Comparison of ENCODE assay signal across 17 cellular contexts in genomic region chr12:89486231-89486630, GRCh38. TPM values are rescaled to one million over a fixed set of nuclear protein-coding genes. Genes with fewer than 3 reads are reported as not detected.
DNase-seq lines count a peak whose midpoint lies in the region; ATAC-seq, FAIRE-seq and TF ChIP-seq lines count a peak whose summit lies in the region.
"Had no signal": no experiment of that assay in that cellular context is flagged by ENCODE, and none has a peak within 500 bp of the region (broad histone marks: within the 10 kb centered on the region; RNA-seq: fewer than 3 reads in every experiment).

No MANE protein-coding gene starts in this region.

- H3K9me2 ChIP-seq in GM23338 (ENCODE audit: insufficient read depth) = no peaks in the 10 kb centered on the region

- H3K4ac ChIP-seq in H1 (replicated peaks; ENCODE audit: insufficient read length, low read depth, low read length) = no peak overlapping the region

- H3K9ac ChIP-seq in H1 (replicated peaks in 1 of 4; ENCODE audit: extremely low read depth in 1 of 4, low read depth in 3 of 4, low read length in 3 of 4) (no peak overlapping the region), kidney (ENCODE audit: low read length in 2 of 2) (no peak overlapping the region)
- H3K9ac ChIP-seq: BLaER1 treated with 17β-estradiol and CSF1 and Interleukin-3, amounts not matched to agents 10 nM and 100 nM had no signal

- 64% methylated on average over 3 of the region's 3 CpGs; no CpG with 5 or more reads in 1 of the 2 experiments for WGBS in H1 (ENCODE audit: extremely low coverage in 1 of 2, insufficient coverage in 1 of 2, insufficient read length in 1 of 2, insufficient replicate concordance in 2 of 2, low coverage in 1 of 2, low lambda C conversion rate in 2 of 2, missing lambda C conversion rate in 1 of 2), 2 experiments

- H3K4me1 ChIP-seq in GM23338 (ENCODE audit: insufficient read depth) = peaks cover 7% of the 10 kb centered on the region
- no peaks in the 10 kb centered on the region; a peak in 1 of 7 replicates for H3K4me1 ChIP-seq in H1 (replicated peaks in 1 of 4; ENCODE audit: control insufficient read depth in 3 of 4, insufficient read depth in 4 of 4, low read length in 3 of 4)
- peaks cover 0 to 3% of the 10 kb centered on the region in 2 donors for H3K4me1 ChIP-seq in kidney (ENCODE audit: control insufficient read depth in 1 of 2, insufficient read depth in 1 of 2, low read depth in 1 of 2, low read length in 2 of 2)

- H3K79me1 ChIP-seq in H1 (ENCODE audit: low read depth, low read length) = no peaks in the 10 kb centered on the region

- H3K23ac ChIP-seq in H1 (ENCODE audit: insufficient read length) = no peak overlapping the region

- H4K91ac ChIP-seq in H1 (replicated peaks; ENCODE audit: insufficient read length, low read length) = no peak overlapping the region

- ATAC-seq in GM23338 (peak; percentile 66), T-helper 17 cell (no peak)

- no peak overlapping the region for H4K8ac ChIP-seq in H1 (ENCODE audit: extremely low read depth, insufficient read depth, low read length)

- H3K4me2 ChIP-seq in GM23338 = no peak overlapping the region
- no peak overlapping the region; a peak in 1 of 4 replicates for H3K4me2 ChIP-seq in H1 (ENCODE audit: insufficient read depth in 1 of 2, low read depth in 2 of 2, low read length in 2 of 2)
- H3K4me2 ChIP-seq: BLaER1 treated with 17β-estradiol and CSF1 and Interleukin-3, amounts not matched to agents 10 nM and 100 nM had no signal

- H3K27ac Mint-ChIP-seq in GM23338 = peak overlapping the region; percentile 3; the same call in 1 of the 2 replicates
- peak overlapping the region; percentile 39 for H3K27ac Mint-ChIP-seq in T-helper 17 cell
- H3K27ac Mint-ChIP-seq in progenitor cell of endocrine pancreas = peak overlapping the region; percentile 39
- H3K27ac Mint-ChIP-seq: CD4-positive, alpha-beta T cell had no signal

- H2BK12ac ChIP-seq in H1 (ENCODE audit: low read depth, low read length) = no peak overlapping the region

- H3K18ac ChIP-seq in H1 (ENCODE audit: extremely low read depth, low read length) = no peak overlapping the region

- no peak; a peak in 1 of 4 replicates for TF ChIP-seq CTCF in GM23338 (conservative IDR thresholded peaks at IDR 0.05; ENCODE audit: low read depth in 2 of 2)
- TF ChIP-seq CTCF in H1 (IDR thresholded peaks at IDR 0.05; ENCODE audit: control extremely low read depth in 1 of 3, insufficient read depth in 1 of 3, low read depth in 1 of 3, low read length in 3 of 3) = no peak
- no peak for TF ChIP-seq CTCF in progenitor cell of endocrine pancreas (IDR thresholded peaks at IDR 0.05; ENCODE audit: unreplicated experiment)
- TF ChIP-seq CTCF in kidney (IDR thresholded peaks at IDR 0.05; ENCODE audit: borderline replicate concordance, extremely low read depth, insufficient read depth) = no peak

- H2BK120ac ChIP-seq in H1 (replicated peaks; ENCODE audit: low read depth, low read length) = no peak overlapping the region

- H4K5ac ChIP-seq in H1 (ENCODE audit: insufficient read length, low read depth, low read length) = no peak overlapping the region

- no peaks in the 10 kb centered on the region for H3K9me3 Mint-ChIP-seq in GM23338
- no peaks in the 10 kb centered on the region for H3K9me3 Mint-ChIP-seq in progenitor cell of endocrine pancreas (ENCODE audit: low read depth)
- H3K9me3 Mint-ChIP-seq: CD4-positive, alpha-beta T cell had no signal

- H3K56ac ChIP-seq in H1 (replicated peaks; ENCODE audit: insufficient read length, low read depth, low read length) = no peak overlapping the region

- no peak overlapping the region for H2AFZ ChIP-seq in GM23338
- H2AFZ ChIP-seq in H1 (ENCODE audit: low read length) = no peak overlapping the region

- no peak overlapping the region for H2BK15ac ChIP-seq in H1 (ENCODE audit: low read length)

- no peaks in the 10 kb centered on the region for H3K79me2 ChIP-seq in GM23338 (replicated peaks; ENCODE audit: insufficient read depth)
- no peaks in the 10 kb centered on the region for H3K79me2 ChIP-seq in H1 (ENCODE audit: control insufficient read depth in 1 of 2, insufficient read depth in 2 of 2, low read length in 2 of 2)

- H3K36me3 Mint-ChIP-seq in GM23338 (ENCODE audit: low read depth) (no peaks in the 10 kb centered on the region), T-helper 17 cell (ENCODE audit: low read depth) (peaks cover 11% of the 10 kb centered on the region), progenitor cell of endocrine pancreas (ENCODE audit: insufficient read depth) (peaks cover 18% of the 10 kb centered on the region)

- H4K20me1 ChIP-seq in GM23338 (replicated peaks; ENCODE audit: insufficient read depth) (no peaks in the 10 kb centered on the region), H1 (replicated peaks in 1 of 2; ENCODE audit: control insufficient read depth in 1 of 2, insufficient read depth in 2 of 2, low read length in 2 of 2) (no peaks in the 10 kb centered on the region)

- H2BK5ac ChIP-seq in H1 (ENCODE audit: low read depth, low read length) = no peak overlapping the region

- H3K14ac ChIP-seq in H1 (ENCODE audit: insufficient read length) = no peak overlapping the region

- POLR2A ChIA-PET in H1 (lab: Charles Lee; ENCODE audit: partially characterized antibody) = interaction anchor here (0.8 kb wide), 1 partner anchor 19 kb away, joined by 3 read pairs; no protein-coding TSS in a partner anchor

- no peak for DNase-seq in GM23338 (ENCODE audit: low spot score)
- no peak for DNase-seq in T-helper 17 cell
- no peak for DNase-seq in H1 (ENCODE audit: low read depth in 1 of 2, low spot score in 2 of 2)
- no peak for DNase-seq in progenitor cell of endocrine pancreas (ENCODE audit: low spot score, unreplicated experiment)
- no peak for DNase-seq in cortex of kidney (lab: John Stamatoyannopoulos, UW)
- no peak for DNase-seq in DMS53 treated with DMSO at 0.1 percent for 48 hours (lab: John Stamatoyannopoulos, UW; ENCODE audit: unreplicated experiment)
- DNase-seq in kidney = no peak
- DNase-seq: ACHN; Calu3; CD4-positive, alpha-beta T cell; DMS79 treated with DMSO at 0.1 percent for 48 hours; EL; IMR-90 had no signal

- H3K27me3 ChIP-seq in GM23338 (ENCODE audit: insufficient read depth) = no peaks in the 10 kb centered on the region
- H3K27me3 ChIP-seq in H1 (replicated peaks in 1 of 4; ENCODE audit: control insufficient read depth in 3 of 4, extremely low read depth in 1 of 4, insufficient read depth in 3 of 4, low read length in 3 of 4) = no peaks in the 10 kb centered on the region
- H3K27me3 ChIP-seq: BLaER1 treated with 17β-estradiol and CSF1 and Interleukin-3, amounts not matched to agents 10 nM and 100 nM had no signal

- FAIRE-seq in H1 (lab: Jason Lieb, UNC) (no peak), kidney (lab: Jason Lieb, UNC) (no peak)
- FAIRE-seq: G401.6, GM12891, H54 had no signal

- H3K9me3 ChIP-seq in T-helper 17 cell (ENCODE audit: control insufficient read depth, low read length, poor library complexity, severe bottlenecking) = no peaks in the 10 kb centered on the region
- H3K9me3 ChIP-seq in H1 (ENCODE audit: insufficient read depth in 2 of 2, low read depth in 1 of 2, low read length in 1 of 2) = no peaks in the 10 kb centered on the region
- no peaks in the 10 kb centered on the region for H3K9me3 ChIP-seq in kidney (ENCODE audit: control insufficient read depth in 1 of 2, low read length in 2 of 2)
- H3K9me3 ChIP-seq: BLaER1 treated with 17β-estradiol and CSF1 and Interleukin-3, amounts not matched to agents 10 nM and 100 nM had no signal

- H3F3A ChIP-seq in GM23338 (replicated peaks; ENCODE audit: low read depth) = no peaks in the 10 kb centered on the region

- TF ChIP-seq RAD21 in H1 (IDR thresholded peaks at IDR 0.05 in 1 of 2, conservative IDR thresholded peaks at IDR 0.05 in 1 of 2; ENCODE audit: low read depth in 2 of 2, low read length in 2 of 2) = no peak

- H3K36me3 ChIP-seq in GM23338 (ENCODE audit: insufficient read depth) (no peaks in the 10 kb centered on the region), H1 (ENCODE audit: control insufficient read depth in 2 of 4, insufficient read depth in 4 of 4, low read length in 3 of 4) (0 out of 8 replicates have a peak, but pooled peaks cover 0 to 3% (median 0%) of the 10 kb centered on the region in 4 experiments), kidney (ENCODE audit: control insufficient read depth in 1 of 2, insufficient read depth in 2 of 2, low read length in 2 of 2) (peaks cover 0 to 2% of the 10 kb centered on the region in 2 donors)

- H3K27me3 Mint-ChIP-seq in GM23338 (ENCODE audit: insufficient read depth, low read depth, poor library complexity) = no peaks in the 10 kb centered on the region
- no peaks in the 10 kb centered on the region for H3K27me3 Mint-ChIP-seq in T-helper 17 cell
- no peaks in the 10 kb centered on the region for H3K27me3 Mint-ChIP-seq in progenitor cell of endocrine pancreas
- H3K27me3 Mint-ChIP-seq: CD4-positive, alpha-beta T cell had no signal

- intact Hi-C loops in kidney (cut with DNase I) = no loop called here

- CTCF ChIA-PET in H1 (lab: Charles Lee; ENCODE audit: partially characterized antibody) = interaction anchor here (0.7 to 5.3 kb wide), 9 partner anchors 8 to 593 kb away, joined by 3 to 23 read pairs (median 4); no protein-coding TSS in a partner anchor

- TF ChIP-seq POLR2A in H1 (IDR thresholded peaks at IDR 0.05; ENCODE audit: control extremely low read depth in 1 of 2, low read depth in 2 of 2, low read length in 2 of 2) = no peak

- H3K4me3 Mint-ChIP-seq in GM23338 (no peak overlapping the region), T-helper 17 cell (no peak overlapping the region), progenitor cell of endocrine pancreas (ENCODE audit: low read depth) (no peak overlapping the region)
- H3K4me3 Mint-ChIP-seq: CD4-positive, alpha-beta T cell had no signal

- no peak overlapping the region for H3K4me3 ChIP-seq in GM23338
- no peak overlapping the region for H3K4me3 ChIP-seq in H1 (ENCODE audit: extremely low read depth in 1 of 4, insufficient read depth in 2 of 4, low read depth in 3 of 4, low read length in 4 of 4)
- no peak overlapping the region for H3K4me3 ChIP-seq in kidney (ENCODE audit: low read length in 2 of 2)
- H3K4me3 ChIP-seq: BLaER1 treated with 17β-estradiol and CSF1 and Interleukin-3, amounts not matched to agents 10 nM and 100 nM had no signal

- TF ChIP-seq EP300 in H1 (IDR thresholded peaks at IDR 0.05; ENCODE audit: borderline replicate concordance in 1 of 2, low read depth in 2 of 2, low read length in 2 of 2) = no peak

- 0 out of 2 replicates have a peak overlapping the region, but pooled peaks have one; percentile 42 for H2AK5ac ChIP-seq in H1 (ENCODE audit: low read depth, low read length)

- H3K27ac ChIP-seq in GM23338 (ENCODE audit: low read depth) = peak overlapping the region; percentile 70; the same call in 1 of the 2 replicates
- no peak overlapping the region for H3K27ac ChIP-seq in H1 (ENCODE audit: low read depth, low read length)
- no peak overlapping the region for H3K27ac ChIP-seq in kidney (ENCODE audit: low read depth in 2 of 2, low read length in 2 of 2)
- H3K27ac ChIP-seq: BLaER1 treated with 17β-estradiol and CSF1 and Interleukin-3, amounts not matched to agents 10 nM and 100 nM had no signal

- H2BK20ac ChIP-seq in H1 (ENCODE audit: low read length) = no peak overlapping the region

- no peaks in the 10 kb centered on the region for H3K23me2 ChIP-seq in H1 (ENCODE audit: low read depth, low read length)

- H3K4me1 Mint-ChIP-seq in GM23338 (peaks cover 7% of the 10 kb centered on the region), T-helper 17 cell (peaks cover 18% of the 10 kb centered on the region), progenitor cell of endocrine pancreas (ENCODE audit: low read depth) (peaks cover 2% of the 10 kb centered on the region)

RNA-seq across cellular contexts. Expression of gene GALNT4, which starts 38.4 kb away (rescaled TPM):
- total RNA-seq in GM23338 (2014; rRNA removed; shearing (Covaris generic)) = 2.4 and 3.0 TPM in 2 replicates
- polyA plus RNA-seq in GM23338 (2016; fragmentation: Nextera tagmentation; extraction: Ambion mirVana) (1.1 TPM in 1 of 2 replicates, not detected in the other), H1 (2011; rRNA removed) (0.31 and 0.45 TPM in 2 replicates), kidney (ENCODE audit: insufficient read depth, low read depth, low replicate concordance) (2.6 TPM)
- total RNA-seq in T-helper 17 cell (10 to 100 TPM in 1 of 2 donors, 1 to 10 TPM in 1; 9.0 to 13.2 TPM), progenitor cell of endocrine pancreas (25.7 and 27.9 TPM in 2 replicates), kidney (14.4 TPM)
- total RNA-seq in H1 (2021; fragmentation: NEBNext Ultra II Directional; extraction: Animal tissue kit (Norgen Biotek cat#: 25700)) = 3.3 and 3.6 TPM in 2 replicates
- polyA plus RNA-seq in H1 (2011; cell fraction: cytosol; rRNA removed) = 0.66 TPM
- 0.41 TPM for polyA plus RNA-seq in H1 (2011; cell fraction: nucleus; rRNA removed)
- 0.88 to 1.8 TPM (median 1.0 TPM) in 4 replicates for polyA plus RNA-seq in H1 (2012, experiment 1 of 2)
- polyA plus RNA-seq in H1 (2012, experiment 2 of 2) = 0.14 TPM
- 1.9 TPM for polyA plus RNA-seq in H1 (2013, experiment 1 of 2)
- polyA plus RNA-seq in H1 (2013, experiment 2 of 2) = 2.1 TPM
- 0.49 and 1.3 TPM in 2 replicates for polyA minus RNA-seq in H1 (2011; rRNA and poly(A)+ RNA removed)
- polyA minus RNA-seq in H1 (2011; cell fraction: cytosol; rRNA and poly(A)+ RNA removed) = 0.73 TPM
- 3.4 TPM for polyA minus RNA-seq in H1 (2011; cell fraction: nucleus; rRNA and poly(A)+ RNA removed)

RNA-seq across cellular contexts. Expression of gene POC1B, which starts 39.6 kb away (rescaled TPM):
- 17.2 and 17.5 TPM in 2 replicates for total RNA-seq in GM23338 (2014; rRNA removed; shearing (Covaris generic))
- polyA plus RNA-seq in GM23338 (2016; fragmentation: Nextera tagmentation; extraction: Ambion mirVana) (9.0 and 11.8 TPM in 2 replicates), H1 (2011; rRNA removed) (5.0 and 7.5 TPM in 2 replicates), kidney (ENCODE audit: insufficient read depth, low read depth, low replicate concordance) (11.7 TPM)
- total RNA-seq in T-helper 17 cell (10 to 100 TPM; 18.2 to 22.0 TPM), progenitor cell of endocrine pancreas (32.0 and 34.4 TPM in 2 replicates), kidney (16.7 TPM)
- total RNA-seq in H1 (2021; fragmentation: NEBNext Ultra II Directional; extraction: Animal tissue kit (Norgen Biotek cat#: 25700)) = 13.3 and 16.3 TPM in 2 replicates
- 7.9 TPM for polyA plus RNA-seq in H1 (2011; cell fraction: cytosol; rRNA removed)
- polyA plus RNA-seq in H1 (2011; cell fraction: nucleus; rRNA removed) = 9.0 TPM
- 6.9 to 10.5 TPM (median 7.9 TPM) in 4 replicates for polyA plus RNA-seq in H1 (2012, experiment 1 of 2)
- polyA plus RNA-seq in H1 (2012, experiment 2 of 2) = 1.4 TPM
- 12.9 TPM for polyA plus RNA-seq in H1 (2013, experiment 1 of 2)
- 12.1 TPM for polyA plus RNA-seq in H1 (2013, experiment 2 of 2)
- polyA minus RNA-seq in H1 (2011; rRNA and poly(A)+ RNA removed) = 11.9 and 21.7 TPM in 2 replicates
- 9.8 TPM for polyA minus RNA-seq in H1 (2011; cell fraction: cytosol; rRNA and poly(A)+ RNA removed)
- 37.4 TPM for polyA minus RNA-seq in H1 (2011; cell fraction: nucleus; rRNA and poly(A)+ RNA removed)
